ENCODE assay signal across 8 cellular contexts in the genomic region with DNA sequence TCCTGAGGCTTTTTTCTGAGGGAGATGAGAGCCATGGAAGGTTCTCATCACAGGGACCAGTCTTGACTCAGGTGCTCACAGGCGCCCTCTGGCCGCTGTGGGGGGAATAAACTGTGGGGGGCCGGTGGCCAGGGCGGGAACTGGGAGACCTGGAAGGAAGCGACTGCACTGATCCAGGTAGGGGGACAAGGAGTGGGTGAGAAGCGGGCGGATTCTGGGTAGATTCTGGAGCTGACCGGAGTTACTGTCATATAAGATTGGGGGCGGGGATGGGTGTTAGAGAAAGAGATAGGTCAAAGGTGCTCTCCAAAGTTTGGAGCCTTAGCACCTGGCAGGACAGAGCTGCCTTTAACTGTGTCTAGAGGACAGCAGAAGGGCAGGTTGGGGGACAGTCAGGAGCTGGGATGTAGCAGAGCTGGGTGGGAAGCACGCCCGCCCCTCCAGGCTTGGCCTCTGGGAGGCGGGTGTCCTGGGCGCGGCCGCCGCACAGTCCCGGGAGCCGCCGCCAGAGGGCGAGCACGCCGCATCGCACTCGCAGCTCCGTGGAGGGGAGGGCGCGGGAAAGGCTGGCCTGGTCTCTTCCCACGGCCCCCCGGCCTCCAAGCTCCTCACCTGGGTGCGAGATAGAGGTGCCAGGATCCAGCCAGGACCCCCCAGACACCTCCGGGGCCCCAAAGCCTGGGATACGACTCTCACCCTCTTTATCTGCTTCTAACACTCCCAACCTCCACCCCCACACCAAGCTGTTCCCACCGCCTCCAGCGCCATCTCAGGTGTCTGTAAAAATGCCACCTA. TPM values are rescaled to one million over a fixed set of nuclear protein-coding genes. Genes with fewer than 3 reads are reported as not detected.
DNase-seq lines count a peak whose midpoint lies in the region; ATAC-seq and TF ChIP-seq lines count a peak whose summit lies in the region.

No MANE protein-coding gene starts in this region.

- peak; percentile 72 for ATAC-seq in HG03108 (IDR thresholded peaks at IDR 0.05; ENCODE audit: unreplicated experiment)
- ATAC-seq in lower lobe of right lung: peak; percentile 97 to 99
- no peak for ATAC-seq in GM21447 (IDR thresholded peaks at IDR 0.05; ENCODE audit: unreplicated experiment)

- H3K4me1 ChIP-seq in lower lobe of right lung: peaks cover 9% of the 10 kb centered on the region

- no peaks in the 10 kb centered on the region for H3K36me3 ChIP-seq in GM06990 (ENCODE audit: control insufficient read depth, insufficient read depth, low read length)
- H3K36me3 ChIP-seq in lower lobe of right lung: no peaks in the 10 kb centered on the region

- H3K27me3 ChIP-seq in GM06990 (replicated peaks; ENCODE audit: control insufficient read depth, insufficient read depth, low read length): no peaks in the 10 kb centered on the region
- no peaks in the 10 kb centered on the region for H3K27me3 ChIP-seq in dorsolateral prefrontal cortex
- H3K27me3 ChIP-seq in lower lobe of right lung (ENCODE audit: low read depth): no peaks in the 10 kb centered on the region

- TF ChIP-seq CTCF in GM06990 (IDR thresholded peaks at IDR 0.05; ENCODE audit: insufficient read depth, low read length, poor library complexity, severe bottlenecking) (peak; percentile 92), dorsolateral prefrontal cortex (IDR thresholded peaks at IDR 0.05 in 54 of 56, conservative IDR thresholded peaks at IDR 0.05 in 2 of 56; ENCODE audit: low read depth in 1 of 56, partially characterized antibody in 56 of 56) (peak; percentile 67 to 98 (median 92)), lower lobe of right lung (IDR thresholded peaks at IDR 0.05) (peak; percentile 90)

- peak; percentile 88 for DNase-seq in GM06990 (ENCODE audit: extremely low read depth, insufficient read length)
- DNase-seq in NCI-H524 (lab: John Stamatoyannopoulos, UW): peak; percentile 89 to 90
- peak; percentile 77 for DNase-seq in activated CD4-positive, alpha-beta T cell treated with anti-CD3 and anti-CD28 coated beads, Interleukin-2, amount 50 U/mL, for 1 hour
- peak in 9 of 10 donors; percentile 66 to 88 (median 76) for DNase-seq in dorsolateral prefrontal cortex
- peak; percentile 87 for DNase-seq in lower lobe of right lung
- DNase-seq in stimulated activated CD4-positive, alpha-beta T cell treated with anti-CD3 and anti-CD28 coated beads, Interleukin-4, amount 100 ng/mL, for 48 hours (ENCODE audit: low read depth in 2 of 2): peak; percentile 78 to 82

- H3K27ac ChIP-seq in dorsolateral prefrontal cortex (peak overlapping the region in 54 of 59 donors; percentile 4 to 84 (median 58)), lower lobe of right lung (peak overlapping the region; percentile 66)

- H3K9me3 ChIP-seq in lower lobe of right lung: no peaks in the 10 kb centered on the region

- H3K4me3 ChIP-seq in GM06990 (replicated peaks; ENCODE audit: low read depth, low read length) (peak overlapping the region; percentile 59), dorsolateral prefrontal cortex (peak overlapping the region; percentile 33 to 73 (median 58)), lower lobe of right lung (peak overlapping the region; percentile 60)

- intact Hi-C loops in dorsolateral prefrontal cortex (cut with DNase I): loop anchor here in 1 of 2 donors (2.0 kb wide), 1 partner anchor 74 kb away; a partner anchor contains a TSS
- intact Hi-C loops in lower lobe of right lung (cut with DNase I): no loop called here

RNA-seq across cellular contexts. Expression of a gene that starts 4.2 kb away (rescaled TPM):
- 1 to 10 TPM in 1 of 120 experiments, under 1 TPM in 49, not detected in 70; 0.14 to 1.1 (median 0.35) TPM for total RNA-seq in dorsolateral prefrontal cortex
- 0.32 TPM for total RNA-seq in lower lobe of right lung

RNA-seq across cellular contexts. Expression of a gene that starts 8.2 kb away (rescaled TPM):
- 10 to 100 TPM; 11.9 to 33.8 (median 19.3) TPM for total RNA-seq in dorsolateral prefrontal cortex
- 14.8 TPM for total RNA-seq in lower lobe of right lung

RNA-seq across cellular contexts. Expression of a gene that starts 19.6 kb away (rescaled TPM):
- 100 to 1,000 TPM in 46 of 120 experiments, 10 to 100 TPM in 74; 61.4 to 130 (median 95.7) TPM for total RNA-seq in dorsolateral prefrontal cortex
- 93.3 TPM for total RNA-seq in lower lobe of right lung

RNA-seq across cellular contexts. Expression of a gene that starts 26.8 kb away (rescaled TPM):
- total RNA-seq in dorsolateral prefrontal cortex (100 to 1,000 TPM; 148 to 544 (median 264) TPM), lower lobe of right lung (872 TPM)

RNA-seq across cellular contexts. Expression of a gene that starts 30.1 kb away (rescaled TPM):
- total RNA-seq in dorsolateral prefrontal cortex (100 to 1,000 TPM; 219 to 402 (median 309) TPM), lower lobe of right lung (146 TPM)
